Comparison of ENCODE assay signal across 18 cellular contexts in genomic region chr6:101516553-101516952, GRCh38.
"Had no signal": no experiment of that assay in that cellular context is flagged by ENCODE, and none has a peak within 500 bp of the region (broad histone marks: within the 10 kb centered on the region; RNA-seq: fewer than 3 reads in every experiment).

No MANE protein-coding gene starts in this region.

- FAIRE-seq: endometrium, keratinocyte had no signal

- ATAC-seq: esophagus mucosa; gastrocnemius medialis; naive thymus-derived CD8-positive, alpha-beta T cell; sciatic nerve; stimulated activated memory B cell treated with anti-CD40 and anti-IgM and Interleukin-4, amounts not matched to agents 10 μg/mL and 1 μg/mL and 100 μg/mL, for 72 hours had no signal

- DNase-seq: effector memory CD4-positive, alpha-beta T cell; gastrocnemius medialis; glutamatergic neuron; mesendoderm; naive thymus-derived CD8-positive, alpha-beta T cell; posterior cingulate gyrus; spleen; stimulated activated CD4-positive, alpha-beta T cell treated with anti-CD3 and anti-CD28 coated beads, Interleukin-15, amount 100 ng/mL, for 24 hours; stimulated activated CD4-positive, alpha-beta T cell treated with anti-CD3 and anti-CD28 coated beads, Interleukin-1b, Interleukin-23, amount 100 ng/mL, for 48 hours; stimulated activated CD4-positive, alpha-beta T cell treated with anti-CD3 and anti-CD28 coated beads, Interleukin-4, amount 100 ng/mL, for 24 hours; tibial artery; upper lobe of left lung; uterus had no signal
